Comparison of ENCODE assay signal across 11 cellular contexts in the genomic region with DNA sequence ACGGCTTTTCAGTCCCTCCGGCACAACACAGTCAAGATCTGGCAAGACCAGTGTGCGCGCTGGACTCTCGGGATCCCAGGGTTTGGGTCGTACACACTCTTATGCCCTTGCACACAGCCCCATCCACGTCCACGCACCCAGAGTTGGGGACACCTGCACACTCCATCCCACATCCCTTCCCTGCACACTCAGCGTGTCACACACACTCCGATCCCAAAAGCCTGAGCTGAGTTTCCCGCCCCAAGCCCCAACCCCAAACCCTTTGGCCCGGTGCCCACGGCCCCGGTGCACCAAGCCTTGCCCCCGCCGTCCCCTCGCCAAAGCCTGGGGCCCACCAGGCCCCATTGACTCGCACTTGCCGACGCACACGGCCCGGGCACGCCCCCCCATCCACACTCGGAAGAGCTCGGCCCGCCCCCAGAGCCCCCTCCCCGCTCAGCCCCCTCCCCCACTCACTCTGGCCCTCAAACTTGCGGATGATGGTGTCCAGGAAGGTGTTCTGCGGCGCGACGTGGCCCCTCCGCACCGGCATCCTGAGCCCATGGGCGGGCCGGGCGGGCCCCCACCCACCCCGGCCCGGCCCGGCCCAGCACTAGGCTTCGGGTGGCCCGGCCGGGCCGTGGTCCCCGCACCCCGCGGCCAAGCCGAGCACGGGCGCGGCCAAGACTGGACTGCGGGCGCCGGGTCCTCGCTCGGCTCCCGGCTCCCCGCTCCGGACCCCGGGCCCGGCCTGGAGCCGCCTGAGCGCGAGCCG. TPM values are rescaled to one million over a fixed set of nuclear protein-coding genes. Genes with fewer than 3 reads are reported as not detected.
DNase-seq lines count a peak whose midpoint lies in the region; ATAC-seq and TF ChIP-seq lines count a peak whose summit lies in the region.
"Had no signal": no experiment of that assay in that cellular context is flagged by ENCODE, and none has a peak within 500 bp of the region (broad histone marks: within the 10 kb centered on the region; RNA-seq: fewer than 3 reads in every experiment).

No MANE protein-coding gene starts in this region.

- peak overlapping the region; percentile 6; the same call in 1 of the 2 replicates for H3K9ac ChIP-seq in IMR-90 (ENCODE audit: low read depth, low read length)

- intact Hi-C loops in IMR-90 (cut with micrococcal nuclease), result loop anchor here (2.0 kb wide), 1 partner anchor 79 kb away; no protein-coding TSS in a partner anchor

- peaks cover 57% of the 10 kb centered on the region for H3K27me3 ChIP-seq in IMR-90 (ENCODE audit: control insufficient read depth, insufficient read depth, low read length)

- H3K4me2 ChIP-seq in IMR-90 (ENCODE audit: low read depth, low read length), result peak overlapping the region; percentile 14; the same call in 1 of the 2 replicates

- no peak for TF ChIP-seq RAD21 in IMR-90 (IDR thresholded peaks at IDR 0.05; ENCODE audit: low read length)

- TF ChIP-seq CTCF in IMR-90 (conservative IDR thresholded peaks at IDR 0.05; ENCODE audit: low read depth, low read length) (no peak), chondrocyte (IDR thresholded peaks at IDR 0.05) (no peak), nephron progenitor cell (IDR thresholded peaks at IDR 0.05) (no peak)

- H3K14ac ChIP-seq in IMR-90 (replicated peaks; ENCODE audit: low read depth, low read length), result no peak overlapping the region

- POLR2A ChIA-PET in IMR-90 (lab: Charles Lee; ENCODE audit: unreplicated experiment), result no interaction called here

- H4K5ac ChIP-seq in IMR-90 (ENCODE audit: low read depth, low read length), result no peak overlapping the region

- H3K4me1 Mint-ChIP-seq in chondrocyte (ENCODE audit: low read depth) (peaks cover 14% of the 10 kb centered on the region), nephron progenitor cell (peaks cover 68% of the 10 kb centered on the region)

- no peak for TF ChIP-seq POLR2A in IMR-90 (IDR thresholded peaks at IDR 0.05; ENCODE audit: low read depth, low read length)

- H2BK5ac ChIP-seq in IMR-90 (ENCODE audit: low read depth, low read length, poor library complexity, severe bottlenecking), result no peak overlapping the region

- no peaks in the 10 kb centered on the region for H3K9me3 Mint-ChIP-seq in chondrocyte (ENCODE audit: low read depth)
- H3K9me3 Mint-ChIP-seq in nephron progenitor cell, result no peaks in the 10 kb centered on the region

- CTCF ChIA-PET in IMR-90 (lab: Yijun Ruan, JAX), result interaction anchor here (0.8 kb wide), 1 partner anchor 15 kb away, joined by 3 read pairs; no protein-coding TSS in a partner anchor

- no peak overlapping the region for H3K23ac ChIP-seq in IMR-90 (ENCODE audit: low read depth, low read length)

- H2AFZ ChIP-seq in IMR-90 (replicated peaks; ENCODE audit: low read length, poor library complexity), result no peak overlapping the region

- in situ Hi-C loops in IMR-90 (cut with MboI; ENCODE audit: low sequenced_read_pairs), result loop anchor here (25.0 kb wide), 1 partner anchor 565 kb away; a partner anchor contains a TSS

- peaks cover 1% of the 10 kb centered on the region for H3K36me3 Mint-ChIP-seq in chondrocyte (ENCODE audit: low read depth)
- no peaks in the 10 kb centered on the region for H3K36me3 Mint-ChIP-seq in nephron progenitor cell (ENCODE audit: low read depth)

- no TSS peak for BruUV-seq in IMR-90 (replicated peaks; lab: Mats Ljungman, UMichigan)

- peak overlapping the region; percentile 11; the same call in 1 of the 2 replicates for H3K4me3 ChIP-seq in IMR-90 (ENCODE audit: insufficient read depth, low read depth, low read length)
- H3K4me3 ChIP-seq: mucosa of descending colon had no signal

- H3K4ac ChIP-seq in IMR-90 (ENCODE audit: low read depth, low read length), result no peak overlapping the region

- no peak overlapping the region for H3K27ac ChIP-seq in IMR-90 (ENCODE audit: insufficient read depth, low read length)

- WGBS in IMR-90 (ENCODE audit: extremely low coverage in 2 of 2, insufficient read length in 1 of 2), 2 experiments, result 11% methylated on average over 25 of the region's 65 CpGs; no CpG with 5 or more reads in 1 of the 2 experiments

- no peak overlapping the region for H2BK15ac ChIP-seq in IMR-90 (ENCODE audit: low read depth, low read length)

- H3K27ac Mint-ChIP-seq in chondrocyte (ENCODE audit: unreplicated experiment) (no peak overlapping the region), nephron progenitor cell (no peak overlapping the region)

- peak; percentile 49 for DNase-seq in COLO668 (lab: John Stamatoyannopoulos, UW; ENCODE audit: unreplicated experiment)
- no peak for DNase-seq in IMR-90
- DNase-seq in chondrocyte (ENCODE audit: low spot score), result no peak
- DNase-seq in nephron progenitor cell, result no peak
- DNase-seq in NCI-H2107 (lab: John Stamatoyannopoulos, UW), result no peak
- DNase-seq in cerebellum (ENCODE audit: low spot score), result no peak
- no peak for DNase-seq in NCI-H446 treated with DMSO at 0.1 percent for 48 hours (lab: John Stamatoyannopoulos, UW)
- DNase-seq: stimulated activated CD8-positive, alpha-beta memory T cell treated with anti-CD3 and anti-CD28 coated beads, Interleukin-4, amount 100 ng/mL, for 48 hours; SW 1271 had no signal

- no peak overlapping the region for H3K56ac ChIP-seq in IMR-90 (ENCODE audit: extremely low read depth, insufficient read depth, low read length)

- H3K9me1 ChIP-seq in IMR-90 (ENCODE audit: insufficient read depth, low read length), result no peaks in the 10 kb centered on the region

- no peaks in the 10 kb centered on the region; the same call in 1 of the 2 replicates for H4K20me1 ChIP-seq in IMR-90 (ENCODE audit: insufficient read depth, low read length)

- no peak overlapping the region for H2BK120ac ChIP-seq in IMR-90 (ENCODE audit: low read depth, low read length)

- no peak overlapping the region for H4K8ac ChIP-seq in IMR-90 (ENCODE audit: low read depth in 2 of 2, low read length in 2 of 2)

- H2AK9ac ChIP-seq in IMR-90 (replicated peaks; ENCODE audit: low read depth, low read length, poor library complexity), result no peak overlapping the region

- H3K9me3 ChIP-seq in IMR-90 (ENCODE audit: control insufficient read depth, insufficient read depth, low read length), result no peaks in the 10 kb centered on the region
- H3K9me3 ChIP-seq: mucosa of descending colon had no signal

- H3K27me3 Mint-ChIP-seq in chondrocyte (ENCODE audit: low read depth) (peaks cover 37% of the 10 kb centered on the region), nephron progenitor cell (ENCODE audit: low read depth, poor library complexity) (peaks cover 37% of the 10 kb centered on the region)

- no peaks in the 10 kb centered on the region for H3K36me3 ChIP-seq in IMR-90 (ENCODE audit: control insufficient read depth, insufficient read depth, low read length)

- H3K4me1 ChIP-seq in IMR-90 (ENCODE audit: control insufficient read depth, insufficient read depth, low read length), result peaks cover 16% of the 10 kb centered on the region; the same call in 1 of the 2 replicates

- peak overlapping the region; percentile 59 for H3K4me3 Mint-ChIP-seq in chondrocyte (ENCODE audit: unreplicated experiment)
- H3K4me3 Mint-ChIP-seq in nephron progenitor cell, result peak overlapping the region; percentile 92

- H2AK5ac ChIP-seq in IMR-90 (ENCODE audit: low read depth, low read length), result no peak overlapping the region

- H2BK20ac ChIP-seq in IMR-90 (ENCODE audit: low read depth, low read length), result no peak overlapping the region

- dilution Hi-C loops in IMR-90 (cut with HindIII; ENCODE audit: low sequenced_read_pairs, unreplicated experiment), result no loop called here

- peak; percentile 3 for ATAC-seq in IMR-90 (ENCODE audit: low read depth)
- ATAC-seq in GM18907 (IDR thresholded peaks at IDR 0.05; ENCODE audit: unreplicated experiment), result no peak
- ATAC-seq: mucosa of descending colon had no signal

- H3K18ac ChIP-seq in IMR-90 (ENCODE audit: low read depth, low read length), result no peak overlapping the region

- H4K91ac ChIP-seq in IMR-90 (ENCODE audit: insufficient read depth, low read depth, low read length), result no peak overlapping the region

- no peaks in the 10 kb centered on the region for H3K79me1 ChIP-seq in IMR-90 (ENCODE audit: low read depth in 1 of 2, low read length in 2 of 2)

TF ChIP-seq in IMR-90, 13 proteins besides CTCF, POLR2A, EP300 and RAD21 (continues in another document):
- TF ChIP-seq CEBPB (IDR thresholded peaks at IDR 0.05; ENCODE audit: low read depth, low read length) (no peak), USF2 (IDR thresholded peaks at IDR 0.05; ENCODE audit: low read depth, low read length) (no peak), NFE2L2 (IDR thresholded peaks at IDR 0.05; ENCODE audit: low read depth, low read length) (no peak), MAFK (IDR thresholded peaks at IDR 0.05; ENCODE audit: low read depth, low read length) (no peak)

RNA-seq across cellular contexts. Expression of gene KCNH2, which starts 0.6 kb away (rescaled TPM):
- total RNA-seq in IMR-90 (2012; rRNA removed) (0.56 and 0.90 TPM in 2 replicates), chondrocyte (0.19 to 0.33 TPM (median 0.30 TPM) in 3 replicates), cerebellum (14.2 TPM)
- polyA plus RNA-seq in IMR-90 (2012; rRNA removed), result 1.6 and 2.1 TPM in 2 replicates
- 0.74 and 2.5 TPM in 2 replicates for polyA plus RNA-seq in IMR-90 (2012; cell fraction: cytosol; rRNA removed)
- polyA plus RNA-seq in IMR-90 (2012; cell fraction: nucleus; rRNA removed; ENCODE audit: low replicate concordance), result 1.2 and 2.0 TPM in 2 replicates

RNA-seq across cellular contexts. Expression of gene NOS3, which starts 13.3 kb away (rescaled TPM):
- total RNA-seq in IMR-90 (2012; rRNA removed), result 0.28 and 0.72 TPM in 2 replicates
- 2.0 and 2.9 TPM in 2 replicates for polyA plus RNA-seq in IMR-90 (2012; rRNA removed)
- polyA plus RNA-seq in IMR-90 (2012; cell fraction: cytosol; rRNA removed), result 1.2 and 1.9 TPM in 2 replicates
- 1.0 and 3.3 TPM in 2 replicates for polyA plus RNA-seq in IMR-90 (2012; cell fraction: nucleus; rRNA removed; ENCODE audit: low replicate concordance)
- not detected in 3 replicates for total RNA-seq in chondrocyte
- total RNA-seq in cerebellum, result 1.5 TPM

RNA-seq across cellular contexts. Expression of gene ATG9B, which starts 46.7 kb away (rescaled TPM):
- total RNA-seq in IMR-90 (2012; rRNA removed) (0.18 TPM in 1 of 2 replicates, not detected in the other), chondrocyte (1.5 to 1.6 TPM in 2 of 3 replicates, not detected in the other), cerebellum (3.9 TPM)
- 0.91 and 1.1 TPM in 2 replicates for polyA plus RNA-seq in IMR-90 (2012; rRNA removed)
- polyA plus RNA-seq in IMR-90 (2012; cell fraction: cytosol; rRNA removed), result 0.22 and 0.49 TPM in 2 replicates
- polyA plus RNA-seq in IMR-90 (2012; cell fraction: nucleus; rRNA removed; ENCODE audit: low replicate concordance), result 3.2 and 5.6 TPM in 2 replicates

RNA-seq across cellular contexts. Expression of gene ABCB8, which starts 50.7 kb away (rescaled TPM):
- total RNA-seq in IMR-90 (2012; rRNA removed) (14.7 and 16.3 TPM in 2 replicates), chondrocyte (30.2 to 45.7 TPM (median 32.1 TPM) in 3 replicates), cerebellum (35.3 TPM)
- 26.8 and 27.5 TPM in 2 replicates for polyA plus RNA-seq in IMR-90 (2012; rRNA removed)
- 13.0 and 25.1 TPM in 2 replicates for polyA plus RNA-seq in IMR-90 (2012; cell fraction: cytosol; rRNA removed)
- 62.3 and 128 TPM in 2 replicates for polyA plus RNA-seq in IMR-90 (2012; cell fraction: nucleus; rRNA removed; ENCODE audit: low replicate concordance)
